22 cellular contexts compared by ENCODE assay signal in the genomic region with DNA sequence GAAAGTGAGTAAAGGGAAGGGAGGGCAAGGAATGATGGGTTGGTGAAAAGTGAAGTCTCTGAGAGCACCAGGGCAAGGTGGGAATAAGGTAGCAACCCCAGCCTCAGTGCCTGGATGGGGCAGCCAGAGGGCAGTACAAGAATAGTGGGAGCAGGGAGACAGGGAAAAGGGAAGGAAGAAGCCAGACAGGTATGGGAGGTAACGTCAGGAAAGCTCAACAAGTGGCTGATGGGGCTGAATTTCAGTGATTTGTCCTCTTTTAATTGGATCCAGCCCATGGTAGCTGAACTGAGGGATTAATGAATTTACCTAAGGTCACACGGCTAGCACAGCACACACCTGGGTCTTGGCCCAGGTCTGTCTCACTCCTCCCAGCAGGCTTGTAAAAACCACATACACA. TPM values are rescaled to one million over a fixed set of nuclear protein-coding genes. Genes with fewer than 3 reads are reported as not detected.
DNase-seq lines count a peak whose midpoint lies in the region; ATAC-seq, FAIRE-seq and TF ChIP-seq lines count a peak whose summit lies in the region.
"Had no signal": no experiment of that assay in that cellular context is flagged by ENCODE, and none has a peak within 500 bp of the region (broad histone marks: within the 10 kb centered on the region; RNA-seq: fewer than 3 reads in every experiment).

No MANE protein-coding gene starts in this region.

- peak; percentile 32 for DNase-seq in ELF-1 (ENCODE audit: low read depth, low spot score)
- DNase-seq in NCI-H146 treated with DMSO at 0.1 percent for 48 hours (lab: John Stamatoyannopoulos, UW; ENCODE audit: unreplicated experiment), result peak; percentile 34
- no peak for DNase-seq in bronchial epithelial cell (ENCODE audit: low read depth)
- DNase-seq in left lobe of liver (ENCODE audit: low spot score), result no peak
- no peak for DNase-seq in T-helper 2 cell
- DNase-seq in NCI-H510A (lab: John Stamatoyannopoulos, UW), result no peak
- DNase-seq in activated CD4-positive, alpha-beta T cell treated with anti-CD3 and anti-CD28 coated beads, Interleukin-2, amount 50 U/mL, for 48 hours, result no peak
- DNase-seq: activated CD4-positive, alpha-beta T cell treated with anti-CD3 and anti-CD28 coated beads for 48 hours; activated gamma-delta T cell treated with Interleukin-2 at 50 U/mL for 16 hours; CD8-positive, alpha-beta T cell; DND-41; effector CD4-positive, alpha-beta T cell; head of caudate nucleus; natural killer cell; NCI-H1436; NCI-H226; posterior cingulate gyrus; stimulated activated CD4-positive, alpha-beta T cell treated with anti-CD3 and anti-CD28 coated beads, Interleukin-2, amount 100 ng/mL, for 24 hours; stimulated activated naive CD4-positive, alpha-beta T cell treated with Interleukin-2 at 50 U/mL for 16 hours; tibial artery had no signal

- no peaks in the 10 kb centered on the region for H3K27me3 ChIP-seq in bronchial epithelial cell (ENCODE audit: control insufficient read depth, insufficient read depth, low read length)
- H3K27me3 ChIP-seq: tibial artery had no signal

- FAIRE-seq in bronchial epithelial cell (lab: Jason Lieb, UNC), result peak; percentile 60
- FAIRE-seq: TTC549 had no signal

- H3K4me3 ChIP-seq in bronchial epithelial cell (ENCODE audit: low read depth, low read length), result no peak overlapping the region
- H3K4me3 ChIP-seq: tibial artery had no signal

- H3K36me3 ChIP-seq in bronchial epithelial cell (ENCODE audit: control insufficient read depth, insufficient read depth, low read length), result no peaks in the 10 kb centered on the region

- no peak for TF ChIP-seq CTCF in bronchial epithelial cell (IDR thresholded peaks at IDR 0.05; ENCODE audit: insufficient read depth, low read length, severe bottlenecking)

- ATAC-seq in left lobe of liver (peak; percentile 86), GM21619 (IDR thresholded peaks at IDR 0.05; ENCODE audit: unreplicated experiment) (no peak)
- ATAC-seq: CD8-positive, alpha-beta T cell; natural killer cell had no signal

RNA-seq across cellular contexts. Expression of gene RORA, which starts 12.6 kb away (rescaled TPM):
- 11.6 and 17.0 TPM in 2 replicates for total RNA-seq in bronchial epithelial cell
- 51.7 TPM for total RNA-seq in left lobe of liver

Comparison
In these comparisons a context has a peak if more than half of its experiments do, and no peak if none do; other contexts are left out.
1. DNase-seq: peak in ELF-1 (single experiment) and NCI-H146 treated with DMSO at 0.1 percent for 48 hours (single experiment); none in bronchial epithelial cell (single experiment), left lobe of liver (single experiment), T-helper 2 cell (0 of 5), NCI-H510A (single experiment) and activated CD4-positive, alpha-beta T cell treated with anti-CD3 and anti-CD28 coated beads, Interleukin-2, amount 50 U/mL, for 48 hours (0 of 2).